Comparison of ENCODE assay signal across 1 cellular context in genomic region chr17:76751416-76751993, GRCh38.
TF ChIP-seq lines count a peak whose summit lies in the region.

No MANE protein-coding gene starts in this region.

TF ChIP-seq in HepG2, 621 proteins besides CTCF, POLR2A, EP300 and RAD21:
- TF ChIP-seq HNRNPL (IDR thresholded peaks at IDR 0.05; ENCODE audit: low read depth, low read length): no peak
- no peak for TF ChIP-seq ZNF263 (CRISPR knock-in tag; IDR thresholded peaks at IDR 0.05)
- no peak for TF ChIP-seq ZNF574 (CRISPR knock-in tag; IDR thresholded peaks at IDR 0.05)
- no peak for TF ChIP-seq ZNF557 (CRISPR knock-in tag; IDR thresholded peaks at IDR 0.05)
- no peak for TF ChIP-seq ZFP36L1 (CRISPR knock-in tag; IDR thresholded peaks at IDR 0.05)
- no peak for TF ChIP-seq PAX8 (CRISPR knock-in tag; IDR thresholded peaks at IDR 0.05; ENCODE audit: borderline replicate concordance)
- peak in 1 of 2 experiments; percentile 67; a peak in 2 of 4 replicates for TF ChIP-seq MAFK (conservative IDR thresholded peaks at IDR 0.05 in 1 of 2, IDR thresholded peaks at IDR 0.05 in 1 of 2; ENCODE audit: low read length in 2 of 2)
- peak; percentile 42; the same call in 1 of the 2 replicates for TF ChIP-seq MAFF (IDR thresholded peaks at IDR 0.05; ENCODE audit: low read depth, low read length)
- TF ChIP-seq ZNF451 (CRISPR knock-in tag; IDR thresholded peaks at IDR 0.05): no peak
- TF ChIP-seq, protein P1, sequence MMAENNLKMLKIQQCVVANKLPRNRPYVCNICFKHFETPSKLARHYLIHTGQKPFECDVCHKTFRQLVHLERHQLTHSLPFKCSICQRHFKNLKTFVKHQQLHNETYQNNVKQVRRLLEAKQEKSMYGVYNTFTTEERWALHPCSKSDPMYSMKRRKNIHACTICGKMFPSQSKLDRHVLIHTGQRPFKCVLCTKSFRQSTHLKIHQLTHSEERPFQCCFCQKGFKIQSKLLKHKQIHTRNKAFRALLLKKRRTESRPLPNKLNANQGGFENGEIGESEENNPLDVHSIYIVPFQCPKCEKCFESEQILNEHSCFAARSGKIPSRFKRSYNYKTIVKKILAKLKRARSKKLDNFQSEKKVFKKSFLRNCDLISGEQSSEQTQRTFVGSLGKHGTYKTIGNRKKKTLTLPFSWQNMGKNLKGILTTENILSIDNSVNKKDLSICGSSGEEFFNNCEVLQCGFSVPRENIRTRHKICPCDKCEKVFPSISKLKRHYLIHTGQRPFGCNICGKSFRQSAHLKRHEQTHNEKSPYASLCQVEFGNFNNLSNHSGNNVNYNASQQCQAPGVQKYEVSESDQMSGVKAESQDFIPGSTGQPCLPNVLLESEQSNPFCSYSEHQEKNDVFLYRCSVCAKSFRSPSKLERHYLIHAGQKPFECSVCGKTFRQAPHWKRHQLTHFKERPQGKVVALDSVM (CRISPR knock-in tag; IDR thresholded peaks at IDR 0.05): peak; percentile 81
